Comparison of ENCODE assay signal across 1 cellular context in genomic region chr2:191013876-191014652, GRCh38.
A peak's percentile ranks its signal among the peaks of the same experiment; 100 is the strongest.
TF ChIP-seq lines count a peak whose summit lies in the region.

Gene STAT1 (minus strand): TSS chr2:191014171. CDS start chr2:191010003, 4,168 bp downstream.

TF ChIP-seq in K562, 482 proteins besides CTCF, POLR2A, EP300 and RAD21 (continued from another document and continues in another):
- TF ChIP-seq SAP30 (IDR thresholded peaks at IDR 0.05; ENCODE audit: borderline replicate concordance, insufficient read depth, low read depth, low read length, poor library complexity, severe bottlenecking) = peak; percentile 65
- TF ChIP-seq NCOA1 (IDR thresholded peaks at IDR 0.05; ENCODE audit: low read depth) = no peak
- no peak for TF ChIP-seq E2F3 (CRISPR knock-in tag; IDR thresholded peaks at IDR 0.05)
- peak; percentile 86 to 90 for TF ChIP-seq MAZ (CRISPR knock-in tag; conservative IDR thresholded peaks at IDR 0.05 in 1 of 2, IDR thresholded peaks at IDR 0.05 in 1 of 2)
- peak in 1 of 2 experiments; percentile 81; a peak in 2 of 4 replicates for TF ChIP-seq HDAC1 (IDR thresholded peaks at IDR 0.05)
- peak; percentile 97 for TF ChIP-seq NEUROD1 (IDR thresholded peaks at IDR 0.05; ENCODE audit: borderline replicate concordance, low read depth, low read length, partially characterized antibody)
- peak; percentile 62; the same call in 1 of the 2 replicates for TF ChIP-seq LCOR (CRISPR knock-in tag; IDR thresholded peaks at IDR 0.05)
- TF ChIP-seq NCOR1 (IDR thresholded peaks at IDR 0.05) = peak; percentile 53
- TF ChIP-seq FOXK2 (conservative IDR thresholded peaks at IDR 0.05 in 1 of 2, IDR thresholded peaks at IDR 0.05 in 1 of 2; ENCODE audit: low read depth in 2 of 2) = peak; percentile 75 to 83
- TF ChIP-seq, protein P1, sequence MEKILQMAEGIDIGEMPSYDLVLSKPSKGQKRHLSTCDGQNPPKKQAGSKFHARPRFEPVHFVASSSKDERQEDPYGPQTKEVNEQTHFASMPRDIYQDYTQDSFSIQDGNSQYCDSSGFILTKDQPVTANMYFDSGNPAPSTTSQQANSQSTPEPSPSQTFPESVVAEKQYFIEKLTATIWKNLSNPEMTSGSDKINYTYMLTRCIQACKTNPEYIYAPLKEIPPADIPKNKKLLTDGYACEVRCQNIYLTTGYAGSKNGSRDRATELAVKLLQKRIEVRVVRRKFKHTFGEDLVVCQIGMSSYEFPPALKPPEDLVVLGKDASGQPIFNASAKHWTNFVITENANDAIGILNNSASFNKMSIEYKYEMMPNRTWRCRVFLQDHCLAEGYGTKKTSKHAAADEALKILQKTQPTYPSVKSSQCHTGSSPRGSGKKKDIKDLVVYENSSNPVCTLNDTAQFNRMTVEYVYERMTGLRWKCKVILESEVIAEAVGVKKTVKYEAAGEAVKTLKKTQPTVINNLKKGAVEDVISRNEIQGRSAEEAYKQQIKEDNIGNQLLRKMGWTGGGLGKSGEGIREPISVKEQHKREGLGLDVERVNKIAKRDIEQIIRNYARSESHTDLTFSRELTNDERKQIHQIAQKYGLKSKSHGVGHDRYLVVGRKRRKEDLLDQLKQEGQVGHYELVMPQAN (IDR thresholded peaks at IDR 0.05; ENCODE audit: borderline replicate concordance) = peak; percentile 60; the same call in 1 of the 2 replicates
- TF ChIP-seq KDM5B (IDR thresholded peaks at IDR 0.05; ENCODE audit: insufficient replicate concordance, low read depth, low read length) = peak; percentile 89
- TF ChIP-seq, protein P2, sequence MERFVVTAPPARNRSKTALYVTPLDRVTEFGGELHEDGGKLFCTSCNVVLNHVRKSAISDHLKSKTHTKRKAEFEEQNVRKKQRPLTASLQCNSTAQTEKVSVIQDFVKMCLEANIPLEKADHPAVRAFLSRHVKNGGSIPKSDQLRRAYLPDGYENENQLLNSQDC (CRISPR knock-in tag; IDR thresholded peaks at IDR 0.05) = no peak
- no peak for TF ChIP-seq EZH2 (IDR thresholded peaks at IDR 0.05; ENCODE audit: borderline replicate concordance, low read depth, low read length)
- TF ChIP-seq TGIF2 (CRISPR knock-in tag; IDR thresholded peaks at IDR 0.05) = 0 out of 2 replicates have a peak, but pooled peaks have one; percentile 58
- no peak for TF ChIP-seq RBM39 (optimal IDR thresholded peaks at IDR 0.05; ENCODE audit: low read depth, low read length)
- peak; percentile 81 for TF ChIP-seq EP400 (IDR thresholded peaks at IDR 0.05)
- peak; percentile 90 for TF ChIP-seq VEZF1 (CRISPR knock-in tag; IDR thresholded peaks at IDR 0.05)
- TF ChIP-seq ZNF766 (CRISPR knock-in tag; conservative IDR thresholded peaks at IDR 0.05) = 0 out of 2 replicates have a peak, but pooled peaks have one; percentile 31
- TF ChIP-seq, protein P3, sequence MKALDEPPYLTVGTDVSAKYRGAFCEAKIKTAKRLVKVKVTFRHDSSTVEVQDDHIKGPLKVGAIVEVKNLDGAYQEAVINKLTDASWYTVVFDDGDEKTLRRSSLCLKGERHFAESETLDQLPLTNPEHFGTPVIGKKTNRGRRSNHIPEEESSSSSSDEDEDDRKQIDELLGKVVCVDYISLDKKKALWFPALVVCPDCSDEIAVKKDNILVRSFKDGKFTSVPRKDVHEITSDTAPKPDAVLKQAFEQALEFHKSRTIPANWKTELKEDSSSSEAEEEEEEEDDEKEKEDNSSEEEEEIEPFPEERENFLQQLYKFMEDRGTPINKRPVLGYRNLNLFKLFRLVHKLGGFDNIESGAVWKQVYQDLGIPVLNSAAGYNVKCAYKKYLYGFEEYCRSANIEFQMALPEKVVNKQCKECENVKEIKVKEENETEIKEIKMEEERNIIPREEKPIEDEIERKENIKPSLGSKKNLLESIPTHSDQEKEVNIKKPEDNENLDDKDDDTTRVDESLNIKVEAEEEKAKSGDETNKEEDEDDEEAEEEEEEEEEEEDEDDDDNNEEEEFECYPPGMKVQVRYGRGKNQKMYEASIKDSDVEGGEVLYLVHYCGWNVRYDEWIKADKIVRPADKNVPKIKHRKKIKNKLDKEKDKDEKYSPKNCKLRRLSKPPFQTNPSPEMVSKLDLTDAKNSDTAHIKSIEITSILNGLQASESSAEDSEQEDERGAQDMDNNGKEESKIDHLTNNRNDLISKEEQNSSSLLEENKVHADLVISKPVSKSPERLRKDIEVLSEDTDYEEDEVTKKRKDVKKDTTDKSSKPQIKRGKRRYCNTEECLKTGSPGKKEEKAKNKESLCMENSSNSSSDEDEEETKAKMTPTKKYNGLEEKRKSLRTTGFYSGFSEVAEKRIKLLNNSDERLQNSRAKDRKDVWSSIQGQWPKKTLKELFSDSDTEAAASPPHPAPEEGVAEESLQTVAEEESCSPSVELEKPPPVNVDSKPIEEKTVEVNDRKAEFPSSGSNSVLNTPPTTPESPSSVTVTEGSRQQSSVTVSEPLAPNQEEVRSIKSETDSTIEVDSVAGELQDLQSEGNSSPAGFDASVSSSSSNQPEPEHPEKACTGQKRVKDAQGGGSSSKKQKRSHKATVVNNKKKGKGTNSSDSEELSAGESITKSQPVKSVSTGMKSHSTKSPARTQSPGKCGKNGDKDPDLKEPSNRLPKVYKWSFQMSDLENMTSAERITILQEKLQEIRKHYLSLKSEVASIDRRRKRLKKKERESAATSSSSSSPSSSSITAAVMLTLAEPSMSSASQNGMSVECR (CRISPR knock-in tag; IDR thresholded peaks at IDR 0.05) = peak; percentile 74; the same call in 1 of the 2 replicates
- TF ChIP-seq, protein P4, sequence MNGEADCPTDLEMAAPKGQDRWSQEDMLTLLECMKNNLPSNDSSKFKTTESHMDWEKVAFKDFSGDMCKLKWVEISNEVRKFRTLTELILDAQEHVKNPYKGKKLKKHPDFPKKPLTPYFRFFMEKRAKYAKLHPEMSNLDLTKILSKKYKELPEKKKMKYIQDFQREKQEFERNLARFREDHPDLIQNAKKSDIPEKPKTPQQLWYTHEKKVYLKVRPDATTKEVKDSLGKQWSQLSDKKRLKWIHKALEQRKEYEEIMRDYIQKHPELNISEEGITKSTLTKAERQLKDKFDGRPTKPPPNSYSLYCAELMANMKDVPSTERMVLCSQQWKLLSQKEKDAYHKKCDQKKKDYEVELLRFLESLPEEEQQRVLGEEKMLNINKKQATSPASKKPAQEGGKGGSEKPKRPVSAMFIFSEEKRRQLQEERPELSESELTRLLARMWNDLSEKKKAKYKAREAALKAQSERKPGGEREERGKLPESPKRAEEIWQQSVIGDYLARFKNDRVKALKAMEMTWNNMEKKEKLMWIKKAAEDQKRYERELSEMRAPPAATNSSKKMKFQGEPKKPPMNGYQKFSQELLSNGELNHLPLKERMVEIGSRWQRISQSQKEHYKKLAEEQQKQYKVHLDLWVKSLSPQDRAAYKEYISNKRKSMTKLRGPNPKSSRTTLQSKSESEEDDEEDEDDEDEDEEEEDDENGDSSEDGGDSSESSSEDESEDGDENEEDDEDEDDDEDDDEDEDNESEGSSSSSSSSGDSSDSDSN (IDR thresholded peaks at IDR 0.05; ENCODE audit: borderline replicate concordance in 1 of 2, low read depth in 2 of 2, low read length in 2 of 2) = 0 out of 4 replicates have a peak, but pooled peaks of 1 of the 2 experiments have one; percentile 33
- TF ChIP-seq SOX6 (IDR thresholded peaks at IDR 0.05) = peak; percentile 62
- peak in 1 of 2 experiments; percentile 15; a peak in 1 of 3 replicates for TF ChIP-seq CBX3 (IDR thresholded peaks at IDR 0.05; ENCODE audit: borderline replicate concordance in 1 of 2, low read length in 2 of 2)
- TF ChIP-seq HIVEP1 (CRISPR knock-in tag; IDR thresholded peaks at IDR 0.05) = 0 out of 2 replicates have a peak, but pooled peaks have one; percentile 39
- TF ChIP-seq STAT5B (CRISPR knock-in tag; IDR thresholded peaks at IDR 0.05) = no peak
- TF ChIP-seq TEAD4 (IDR thresholded peaks at IDR 0.05; ENCODE audit: low read length) = peak; percentile 45
- no peak for TF ChIP-seq TEAD4 (CRISPR knock-in tag; IDR thresholded peaks at IDR 0.05; ENCODE audit: borderline replicate concordance)
- TF ChIP-seq GABPB1 (CRISPR knock-in tag; IDR thresholded peaks at IDR 0.05) = peak; percentile 86
- TF ChIP-seq RNF2 (IDR thresholded peaks at IDR 0.05) = peak; percentile 58; the same call in 1 of the 2 replicates
- peak; percentile 69 for TF ChIP-seq POLR2H (tag; IDR thresholded peaks at IDR 0.05; ENCODE audit: low read depth)
- TF ChIP-seq, protein P5, sequence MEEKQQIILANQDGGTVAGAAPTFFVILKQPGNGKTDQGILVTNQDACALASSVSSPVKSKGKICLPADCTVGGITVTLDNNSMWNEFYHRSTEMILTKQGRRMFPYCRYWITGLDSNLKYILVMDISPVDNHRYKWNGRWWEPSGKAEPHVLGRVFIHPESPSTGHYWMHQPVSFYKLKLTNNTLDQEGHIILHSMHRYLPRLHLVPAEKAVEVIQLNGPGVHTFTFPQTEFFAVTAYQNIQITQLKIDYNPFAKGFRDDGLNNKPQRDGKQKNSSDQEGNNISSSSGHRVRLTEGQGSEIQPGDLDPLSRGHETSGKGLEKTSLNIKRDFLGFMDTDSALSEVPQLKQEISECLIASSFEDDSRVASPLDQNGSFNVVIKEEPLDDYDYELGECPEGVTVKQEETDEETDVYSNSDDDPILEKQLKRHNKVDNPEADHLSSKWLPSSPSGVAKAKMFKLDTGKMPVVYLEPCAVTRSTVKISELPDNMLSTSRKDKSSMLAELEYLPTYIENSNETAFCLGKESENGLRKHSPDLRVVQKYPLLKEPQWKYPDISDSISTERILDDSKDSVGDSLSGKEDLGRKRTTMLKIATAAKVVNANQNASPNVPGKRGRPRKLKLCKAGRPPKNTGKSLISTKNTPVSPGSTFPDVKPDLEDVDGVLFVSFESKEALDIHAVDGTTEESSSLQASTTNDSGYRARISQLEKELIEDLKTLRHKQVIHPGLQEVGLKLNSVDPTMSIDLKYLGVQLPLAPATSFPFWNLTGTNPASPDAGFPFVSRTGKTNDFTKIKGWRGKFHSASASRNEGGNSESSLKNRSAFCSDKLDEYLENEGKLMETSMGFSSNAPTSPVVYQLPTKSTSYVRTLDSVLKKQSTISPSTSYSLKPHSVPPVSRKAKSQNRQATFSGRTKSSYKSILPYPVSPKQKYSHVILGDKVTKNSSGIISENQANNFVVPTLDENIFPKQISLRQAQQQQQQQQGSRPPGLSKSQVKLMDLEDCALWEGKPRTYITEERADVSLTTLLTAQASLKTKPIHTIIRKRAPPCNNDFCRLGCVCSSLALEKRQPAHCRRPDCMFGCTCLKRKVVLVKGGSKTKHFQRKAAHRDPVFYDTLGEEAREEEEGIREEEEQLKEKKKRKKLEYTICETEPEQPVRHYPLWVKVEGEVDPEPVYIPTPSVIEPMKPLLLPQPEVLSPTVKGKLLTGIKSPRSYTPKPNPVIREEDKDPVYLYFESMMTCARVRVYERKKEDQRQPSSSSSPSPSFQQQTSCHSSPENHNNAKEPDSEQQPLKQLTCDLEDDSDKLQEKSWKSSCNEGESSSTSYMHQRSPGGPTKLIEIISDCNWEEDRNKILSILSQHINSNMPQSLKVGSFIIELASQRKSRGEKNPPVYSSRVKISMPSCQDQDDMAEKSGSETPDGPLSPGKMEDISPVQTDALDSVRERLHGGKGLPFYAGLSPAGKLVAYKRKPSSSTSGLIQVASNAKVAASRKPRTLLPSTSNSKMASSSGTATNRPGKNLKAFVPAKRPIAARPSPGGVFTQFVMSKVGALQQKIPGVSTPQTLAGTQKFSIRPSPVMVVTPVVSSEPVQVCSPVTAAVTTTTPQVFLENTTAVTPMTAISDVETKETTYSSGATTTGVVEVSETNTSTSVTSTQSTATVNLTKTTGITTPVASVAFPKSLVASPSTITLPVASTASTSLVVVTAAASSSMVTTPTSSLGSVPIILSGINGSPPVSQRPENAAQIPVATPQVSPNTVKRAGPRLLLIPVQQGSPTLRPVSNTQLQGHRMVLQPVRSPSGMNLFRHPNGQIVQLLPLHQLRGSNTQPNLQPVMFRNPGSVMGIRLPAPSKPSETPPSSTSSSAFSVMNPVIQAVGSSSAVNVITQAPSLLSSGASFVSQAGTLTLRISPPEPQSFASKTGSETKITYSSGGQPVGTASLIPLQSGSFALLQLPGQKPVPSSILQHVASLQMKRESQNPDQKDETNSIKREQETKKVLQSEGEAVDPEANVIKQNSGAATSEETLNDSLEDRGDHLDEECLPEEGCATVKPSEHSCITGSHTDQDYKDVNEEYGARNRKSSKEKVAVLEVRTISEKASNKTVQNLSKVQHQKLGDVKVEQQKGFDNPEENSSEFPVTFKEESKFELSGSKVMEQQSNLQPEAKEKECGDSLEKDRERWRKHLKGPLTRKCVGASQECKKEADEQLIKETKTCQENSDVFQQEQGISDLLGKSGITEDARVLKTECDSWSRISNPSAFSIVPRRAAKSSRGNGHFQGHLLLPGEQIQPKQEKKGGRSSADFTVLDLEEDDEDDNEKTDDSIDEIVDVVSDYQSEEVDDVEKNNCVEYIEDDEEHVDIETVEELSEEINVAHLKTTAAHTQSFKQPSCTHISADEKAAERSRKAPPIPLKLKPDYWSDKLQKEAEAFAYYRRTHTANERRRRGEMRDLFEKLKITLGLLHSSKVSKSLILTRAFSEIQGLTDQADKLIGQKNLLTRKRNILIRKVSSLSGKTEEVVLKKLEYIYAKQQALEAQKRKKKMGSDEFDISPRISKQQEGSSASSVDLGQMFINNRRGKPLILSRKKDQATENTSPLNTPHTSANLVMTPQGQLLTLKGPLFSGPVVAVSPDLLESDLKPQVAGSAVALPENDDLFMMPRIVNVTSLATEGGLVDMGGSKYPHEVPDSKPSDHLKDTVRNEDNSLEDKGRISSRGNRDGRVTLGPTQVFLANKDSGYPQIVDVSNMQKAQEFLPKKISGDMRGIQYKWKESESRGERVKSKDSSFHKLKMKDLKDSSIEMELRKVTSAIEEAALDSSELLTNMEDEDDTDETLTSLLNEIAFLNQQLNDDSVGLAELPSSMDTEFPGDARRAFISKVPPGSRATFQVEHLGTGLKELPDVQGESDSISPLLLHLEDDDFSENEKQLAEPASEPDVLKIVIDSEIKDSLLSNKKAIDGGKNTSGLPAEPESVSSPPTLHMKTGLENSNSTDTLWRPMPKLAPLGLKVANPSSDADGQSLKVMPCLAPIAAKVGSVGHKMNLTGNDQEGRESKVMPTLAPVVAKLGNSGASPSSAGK (IDR thresholded peaks at IDR 0.05) = peak; percentile 96
